Comparison of ENCODE assay signal across 11 cellular contexts in the genomic region with DNA sequence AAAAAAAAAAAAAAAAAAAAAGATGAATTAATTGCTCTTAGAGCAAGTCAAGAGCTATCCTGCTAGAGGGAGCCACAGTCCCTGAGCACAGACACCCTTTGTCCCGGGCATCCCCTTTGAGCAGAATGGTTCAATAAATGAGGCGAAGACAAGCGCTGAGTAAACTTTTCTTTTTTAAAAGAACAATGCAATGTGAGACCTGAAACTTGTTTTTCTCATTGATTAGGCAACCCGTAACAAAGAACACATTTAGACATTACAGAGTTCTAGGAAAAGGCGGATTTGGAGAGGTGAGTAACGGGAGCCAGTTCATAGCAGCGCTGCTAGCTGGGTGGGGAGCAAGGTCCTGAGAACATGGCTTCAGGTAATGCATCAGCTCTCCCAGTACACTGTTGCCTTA. TPM values are rescaled to one million over a fixed set of nuclear protein-coding genes. Genes with fewer than 3 reads are reported as not detected.
DNase-seq lines count a peak whose midpoint lies in the region; ATAC-seq and TF ChIP-seq lines count a peak whose summit lies in the region.
"Had no signal": no experiment of that assay in that cellular context is flagged by ENCODE, and none has a peak within 500 bp of the region (broad histone marks: within the 10 kb centered on the region; RNA-seq: fewer than 3 reads in every experiment).

No MANE protein-coding gene starts in this region.

- no peaks in the 10 kb centered on the region for H3K9me3 ChIP-seq in neuronal stem cell (replicated peaks in 1 of 2; ENCODE audit: control insufficient read depth in 2 of 2, insufficient read depth in 1 of 2, low read depth in 1 of 2, low read length in 2 of 2)
- H3K9me3 ChIP-seq: BLaER1 had no signal

- no peak overlapping the region for H3K4ac ChIP-seq in neuronal stem cell (ENCODE audit: low read length)

- no peak overlapping the region for H3K23ac ChIP-seq in neuronal stem cell (ENCODE audit: low read depth, low read length, poor library complexity)

- H4K8ac ChIP-seq in neuronal stem cell (ENCODE audit: low read depth, low read length), result no peak overlapping the region

- no peak overlapping the region for H3K9ac ChIP-seq in neuronal stem cell (ENCODE audit: low read depth, low read length, poor library complexity)
- H3K9ac ChIP-seq: BLaER1 had no signal

- H3K27me3 Mint-ChIP-seq in activated CD4-positive, alpha-beta T cell treated with anti-CD3 and anti-CD28 coated beads for 36 hours, result peaks cover 3% of the 10 kb centered on the region
- peaks cover 14 to 32% of the 10 kb centered on the region in 2 donors for H3K27me3 Mint-ChIP-seq in effector memory CD8-positive, alpha-beta T cell
- no peaks in the 10 kb centered on the region for H3K27me3 Mint-ChIP-seq in glutamatergic neuron (ENCODE audit: unreplicated experiment)

- POLR2A ChIA-PET in activated CD4-positive, alpha-beta T cell treated with anti-CD3 and anti-CD28 coated beads for 36 hours (lab: Charles Lee), result interaction anchor here (0.5 kb wide), 1 partner anchor 165 kb away, joined by 4 read pairs; no protein-coding TSS in a partner anchor

- peaks cover 23% of the 10 kb centered on the region for H3K4me1 Mint-ChIP-seq in activated CD4-positive, alpha-beta T cell treated with anti-CD3 and anti-CD28 coated beads for 36 hours
- peaks cover 3 to 4% of the 10 kb centered on the region in 2 donors for H3K4me1 Mint-ChIP-seq in effector memory CD8-positive, alpha-beta T cell (ENCODE audit: low read depth in 2 of 2)
- H3K4me1 Mint-ChIP-seq in glutamatergic neuron (ENCODE audit: low read depth, unreplicated experiment), result peaks cover 4% of the 10 kb centered on the region

- no peak overlapping the region for H3K27ac ChIP-seq in neuronal stem cell (replicated peaks; ENCODE audit: low read length)
- H3K27ac ChIP-seq: BLaER1 had no signal

- no peak overlapping the region for H2BK12ac ChIP-seq in neuronal stem cell (ENCODE audit: low read length)

- no peaks in the 10 kb centered on the region for H3K9me3 Mint-ChIP-seq in activated CD4-positive, alpha-beta T cell treated with anti-CD3 and anti-CD28 coated beads for 36 hours (ENCODE audit: low read depth)
- H3K9me3 Mint-ChIP-seq in effector memory CD8-positive, alpha-beta T cell, result no peaks in the 10 kb centered on the region
- peaks cover 3% of the 10 kb centered on the region for H3K9me3 Mint-ChIP-seq in glutamatergic neuron (ENCODE audit: unreplicated experiment)

- no peak for TF ChIP-seq CTCF in glutamatergic neuron (IDR thresholded peaks at IDR 0.05; ENCODE audit: partially characterized antibody, unreplicated experiment)

- H3K4me3 Mint-ChIP-seq in activated CD4-positive, alpha-beta T cell treated with anti-CD3 and anti-CD28 coated beads for 36 hours, result no peak overlapping the region
- no peak overlapping the region for H3K4me3 Mint-ChIP-seq in effector memory CD8-positive, alpha-beta T cell
- H3K4me3 Mint-ChIP-seq in glutamatergic neuron (ENCODE audit: unreplicated experiment), result no peak overlapping the region

- no peak overlapping the region for H2BK5ac ChIP-seq in neuronal stem cell (ENCODE audit: low read length)

- peak; percentile 60 for ATAC-seq in activated CD4-positive, alpha-beta T cell treated with anti-CD3 and anti-CD28 coated beads for 36 hours
- peak; percentile 72 for ATAC-seq in effector memory CD8-positive, alpha-beta T cell (replicated peaks)

- no peak overlapping the region for H2AK5ac ChIP-seq in neuronal stem cell (ENCODE audit: low read depth, low read length)

- H3K18ac ChIP-seq in neuronal stem cell (ENCODE audit: low read length), result no peak overlapping the region

- H2AFZ ChIP-seq in neuronal stem cell (ENCODE audit: low read length), result peak overlapping the region; percentile 2

- no peaks in the 10 kb centered on the region for H3K27me3 ChIP-seq in neuronal stem cell (ENCODE audit: control insufficient read depth in 3 of 3, insufficient read depth in 3 of 3, low read depth in 1 of 3, low read length in 3 of 3)
- H3K27me3 ChIP-seq: BLaER1 had no signal

- H4K91ac ChIP-seq in neuronal stem cell (ENCODE audit: low read depth, low read length, poor library complexity), result no peak overlapping the region

- H3K27ac Mint-ChIP-seq in activated CD4-positive, alpha-beta T cell treated with anti-CD3 and anti-CD28 coated beads for 36 hours, result no peak overlapping the region
- no peak overlapping the region for H3K27ac Mint-ChIP-seq in effector memory CD8-positive, alpha-beta T cell
- H3K27ac Mint-ChIP-seq in glutamatergic neuron (ENCODE audit: unreplicated experiment), result no peak overlapping the region

- H3K14ac ChIP-seq in neuronal stem cell (ENCODE audit: low read length), result no peak overlapping the region

- no peak overlapping the region for H2BK15ac ChIP-seq in neuronal stem cell (ENCODE audit: low read length)

- intact Hi-C loops in activated CD4-positive, alpha-beta T cell treated with anti-CD3 and anti-CD28 coated beads for 36 hours (cut with DNase I, micrococcal nuclease), result loop anchor here in 1 of 2 experiments (1.0 to 2.0 kb wide), 2 partner anchors 28 to 75 kb away; no protein-coding TSS in a partner anchor

- CTCF ChIA-PET in activated CD4-positive, alpha-beta T cell treated with anti-CD3 and anti-CD28 coated beads for 36 hours (lab: Charles Lee), result interaction anchor here (0.9 to 1.9 kb wide), 3 partner anchors 23 to 98 kb away, joined by 3 to 8 read pairs (median 4); no protein-coding TSS in a partner anchor

- no peaks in the 10 kb centered on the region for H3K79me1 ChIP-seq in neuronal stem cell (ENCODE audit: low read depth, low read length)

- no peak overlapping the region for H2BK120ac ChIP-seq in neuronal stem cell (ENCODE audit: low read depth, low read length)

- H3K36me3 Mint-ChIP-seq in activated CD4-positive, alpha-beta T cell treated with anti-CD3 and anti-CD28 coated beads for 36 hours (ENCODE audit: low read depth), result no peaks in the 10 kb centered on the region
- no peaks in the 10 kb centered on the region for H3K36me3 Mint-ChIP-seq in effector memory CD8-positive, alpha-beta T cell (ENCODE audit: insufficient read depth)
- no peaks in the 10 kb centered on the region for H3K36me3 Mint-ChIP-seq in glutamatergic neuron (ENCODE audit: unreplicated experiment)

- H3K4me1 ChIP-seq in neuronal stem cell (ENCODE audit: control insufficient read depth in 2 of 2, insufficient read depth in 1 of 2, low read depth in 1 of 2, low read length in 2 of 2), result no peaks in the 10 kb centered on the region
- H3K4me1 ChIP-seq: BLaER1 had no signal

- no peak overlapping the region for H3K4me3 ChIP-seq in neuronal stem cell (ENCODE audit: low read length in 2 of 2)
- H3K4me3 ChIP-seq: BLaER1 had no signal

- no peak overlapping the region for H3K4me2 ChIP-seq in neuronal stem cell (ENCODE audit: insufficient read depth, low read length, poor library complexity, severe bottlenecking)
- H3K4me2 ChIP-seq: BLaER1 had no signal

- no CpG with 5 or more reads among the region's 7 CpGs for WGBS in neuronal stem cell (ENCODE audit: extremely low coverage in 2 of 2, insufficient read length in 2 of 2, insufficient replicate concordance in 1 of 2), 2 donors

- no peaks in the 10 kb centered on the region for H3K36me3 ChIP-seq in neuronal stem cell (replicated peaks in 1 of 2; ENCODE audit: control insufficient read depth in 2 of 2, insufficient read depth in 2 of 2, low read length in 2 of 2)
- H3K36me3 ChIP-seq: BLaER1 had no signal

- peak; percentile 64 for DNase-seq in activated CD4-positive, alpha-beta T cell treated with anti-CD3 and anti-CD28 coated beads for 36 hours
- no peak for DNase-seq in activated CD4-positive, alpha-beta T cell treated with anti-CD3 and anti-CD28 coated beads, Interleukin-2, amount 50 U/mL, for 4 hours
- DNase-seq in NCI-H146 treated with DMSO at 0.1 percent for 48 hours (lab: John Stamatoyannopoulos, UW; ENCODE audit: unreplicated experiment) (peak; percentile 43), neuronal stem cell (ENCODE audit: low spot score) (peak; percentile 11), SKM-1 (lab: John Stamatoyannopoulos, UW; ENCODE audit: unreplicated experiment) (no peak), NCI-H1105 (lab: John Stamatoyannopoulos, UW) (no peak), glutamatergic neuron (no peak)
- DNase-seq in effector memory CD8-positive, alpha-beta T cell, result peak in 2 of 3 experiments; percentile 7 to 19
- DNase-seq: cortex of kidney, Right ventricle myocardium superior had no signal

RNA-seq across cellular contexts. Expression of a gene that starts 46.1 kb away (rescaled TPM):
- total RNA-seq in activated CD4-positive, alpha-beta T cell treated with anti-CD3 and anti-CD28 coated beads for 36 hours, result 1 to 10 TPM; 2.4 to 2.5 TPM
- polyA plus RNA-seq in neuronal stem cell (2013, experiment 1 of 2), result 4.2 TPM
- polyA plus RNA-seq in neuronal stem cell (2013, experiment 2 of 2), result 3.7 TPM
- 34.5 TPM for total RNA-seq in glutamatergic neuron (ENCODE audit: unreplicated experiment)

RNA-seq across cellular contexts. Expression of a gene that starts 46.2 kb away (rescaled TPM):
- 100 to 1,000 TPM in 1 of 2 experiments, 10 to 100 TPM in 1; 86.8 to 106 TPM for total RNA-seq in activated CD4-positive, alpha-beta T cell treated with anti-CD3 and anti-CD28 coated beads for 36 hours
- 21.4 TPM for polyA plus RNA-seq in neuronal stem cell (2013, experiment 1 of 2)
- polyA plus RNA-seq in neuronal stem cell (2013, experiment 2 of 2), result 21.1 TPM
- 17.2 TPM for total RNA-seq in glutamatergic neuron (ENCODE audit: unreplicated experiment)

Comparison
In these comparisons a context has a peak if more than half of its experiments do, and no peak if none do; other contexts are left out.
1. DNase-seq: peak in activated CD4-positive, alpha-beta T cell treated with anti-CD3 and anti-CD28 coated beads for 36 hours (single experiment), NCI-H146 treated with DMSO at 0.1 percent for 48 hours (single experiment), effector memory CD8-positive, alpha-beta T cell (2 of 3) and neuronal stem cell (single experiment); none in activated CD4-positive, alpha-beta T cell treated with anti-CD3 and anti-CD28 coated beads, Interleukin-2, amount 50 U/mL, for 4 hours (0 of 2), SKM-1 (single experiment), NCI-H1105 (single experiment) and glutamatergic neuron (single experiment).
2. RNA of a gene that starts 46.1 kb away (total RNA-seq): 34.5 TPM in glutamatergic neuron (single experiment); 2.4 to 2.5 TPM in activated CD4-positive, alpha-beta T cell treated with anti-CD3 and anti-CD28 coated beads for 36 hours; every median in the first group is over 10 times any median in the second.